ENCODE assay signal across 12 cellular contexts in the genomic region with DNA sequence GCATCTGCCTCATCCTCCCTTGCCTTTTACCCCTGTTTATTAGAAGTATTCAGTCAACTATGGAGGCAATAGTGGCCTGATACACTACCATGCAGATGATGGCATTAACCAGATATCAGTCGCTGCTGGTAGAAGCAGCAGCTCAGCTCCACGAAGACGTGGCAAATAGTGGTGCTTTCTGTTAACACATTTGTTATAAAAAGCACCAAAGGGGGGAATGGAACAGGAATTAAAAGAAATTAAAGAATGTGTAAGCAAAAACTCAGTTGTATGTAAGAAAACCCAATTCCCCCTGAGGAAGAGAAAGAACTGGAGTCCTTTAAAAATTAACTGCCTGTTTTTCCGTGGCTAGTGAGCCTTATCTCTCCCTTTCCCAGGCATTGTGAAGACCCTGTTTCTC. TPM values are rescaled to one million over a fixed set of nuclear protein-coding genes. Genes with fewer than 3 reads are reported as not detected.
A peak's percentile ranks its signal among the peaks of the same experiment; 100 is the strongest.
DNase-seq lines count a peak whose midpoint lies in the region; ATAC-seq and TF ChIP-seq lines count a peak whose summit lies in the region.
"Not testable (repeated sequence)": the region's sequence is repeated elsewhere in the genome, so short reads cannot be mapped to it uniquely, and the experiment has no call there.
"Had no signal": no experiment of that assay in that cellular context is flagged by ENCODE, and none has a peak within 500 bp of the region (broad histone marks: within the 10 kb centered on the region; RNA-seq: fewer than 3 reads in every experiment).

No MANE protein-coding gene starts in this region.

- in situ Hi-C loops in Panc1 (cut with HindIII; ENCODE audit: low pct_unique_long_range_greater_than_20kb, low sequenced_read_pairs) = not testable (repeated sequence)

- H3K4me3 ChIP-seq in CD8-positive, alpha-beta T cell (ENCODE audit: low read depth, low read length); Panc1 (ENCODE audit: low read depth in 2 of 2, low read length in 2 of 2); parathyroid adenoma (ENCODE audit: low read depth, low read length); subcutaneous abdominal adipose tissue (ENCODE audit: low read depth in 1 of 5, low read length in 5 of 5): not testable (repeated sequence)

- H3K9ac ChIP-seq in parathyroid adenoma; subcutaneous abdominal adipose tissue (ENCODE audit: low read length in 5 of 5): not testable (repeated sequence)

- TF ChIP-seq CTCF in CD8-positive, alpha-beta T cell (IDR thresholded peaks at IDR 0.05); Panc1 (IDR thresholded peaks at IDR 0.05); parathyroid adenoma (IDR thresholded peaks at IDR 0.05): not testable (repeated sequence)

- H2AFZ ChIP-seq in parathyroid adenoma = peak overlapping the region; percentile 66

- POLR2A ChIA-PET in CD8-positive, alpha-beta T cell (lab: Charles Lee) = interaction anchor here (0.8 to 5.5 kb wide), 10 partner anchors 15 to 195 kb away, joined by 3 to 43 read pairs (median 6); no protein-coding TSS in a partner anchor
- POLR2A ChIA-PET in Panc1 (lab: Charles Lee) = not testable (repeated sequence)

- H3K27ac ChIP-seq in CD8-positive, alpha-beta T cell (ENCODE audit: low read depth, low read length) = not testable (repeated sequence)
- peak overlapping the region; percentile 94; the same call in 1 of the 2 replicates for H3K27ac ChIP-seq in Panc1 (ENCODE audit: low read length)
- H3K27ac ChIP-seq in cingulate gyrus (ENCODE audit: low read depth, low read length) = peak overlapping the region; percentile 85
- peak overlapping the region; percentile 92 for H3K27ac ChIP-seq in parathyroid adenoma
- peak overlapping the region; percentile 76 for H3K27ac ChIP-seq in subcutaneous abdominal adipose tissue (ENCODE audit: low read depth, low read length)

- not testable (repeated sequence) for H3K27me3 Mint-ChIP-seq in CD8-positive, alpha-beta T cell (ENCODE audit: low read depth); activated T-cell treated with anti-CD3 and anti-CD28 coated beads, Interleukin-2, amount 50 U/mL, for 24 hours; memory B cell

- H3K27me3 ChIP-seq in CD8-positive, alpha-beta T cell (ENCODE audit: insufficient read depth, low read length); Panc1 (ENCODE audit: control insufficient read depth, insufficient read depth, low read length); parathyroid adenoma (ENCODE audit: control insufficient read depth, insufficient read depth, low read length); subcutaneous abdominal adipose tissue (ENCODE audit: control insufficient read depth in 5 of 5, insufficient read depth in 4 of 5, low read length in 5 of 5): not testable (repeated sequence)

- H3K36me3 Mint-ChIP-seq in CD8-positive, alpha-beta T cell = peaks cover 57% of the 10 kb centered on the region
- peaks cover 45% of the 10 kb centered on the region for H3K36me3 Mint-ChIP-seq in activated T-cell treated with anti-CD3 and anti-CD28 coated beads, Interleukin-2, amount 50 U/mL, for 24 hours (ENCODE audit: low read depth)
- H3K36me3 Mint-ChIP-seq in memory B cell = peaks cover 13% of the 10 kb centered on the region

- H3K4me3 Mint-ChIP-seq in CD8-positive, alpha-beta T cell = peak overlapping the region; percentile 56
- not testable (repeated sequence) for H3K4me3 Mint-ChIP-seq in activated T-cell treated with anti-CD3 and anti-CD28 coated beads, Interleukin-2, amount 50 U/mL, for 24 hours; memory B cell

- DNase-seq in CD8-positive, alpha-beta T cell; Panc1 (ENCODE audit: low read depth, low spot score); activated T-cell treated with anti-CD3 and anti-CD28 coated beads, Interleukin-2, amount 50 U/mL, for 24 hours; memory B cell (ENCODE audit: low spot score in 2 of 2): not testable (repeated sequence)

- H3K9me3 Mint-ChIP-seq in CD8-positive, alpha-beta T cell; activated T-cell treated with anti-CD3 and anti-CD28 coated beads, Interleukin-2, amount 50 U/mL, for 24 hours; memory B cell: not testable (repeated sequence)

- H3K4me1 ChIP-seq in CD8-positive, alpha-beta T cell (ENCODE audit: insufficient read depth, low read length) = peaks cover 87% of the 10 kb centered on the region
- H3K4me1 ChIP-seq in Panc1 (ENCODE audit: control insufficient read depth, insufficient read depth, low read length) (peaks cover 20% of the 10 kb centered on the region), parathyroid adenoma (peaks cover 22% of the 10 kb centered on the region), subcutaneous abdominal adipose tissue (ENCODE audit: control insufficient read depth in 5 of 5, insufficient read depth in 5 of 5, low read length in 5 of 5) (peaks cover 10 to 50% (median 34%) of the 10 kb centered on the region in 5 donors)

- H3K4me1 Mint-ChIP-seq in CD8-positive, alpha-beta T cell (ENCODE audit: low read depth) = peaks cover 45% of the 10 kb centered on the region
- H3K4me1 Mint-ChIP-seq in activated T-cell treated with anti-CD3 and anti-CD28 coated beads, Interleukin-2, amount 50 U/mL, for 24 hours (ENCODE audit: low read depth) = peaks cover 44% of the 10 kb centered on the region
- not testable (repeated sequence) for H3K4me1 Mint-ChIP-seq in memory B cell

- not testable (repeated sequence) for BruUV-seq in Panc1 (replicated peaks; lab: Mats Ljungman, UMichigan)

- CTCF ChIA-PET in CD8-positive, alpha-beta T cell (lab: Charles Lee) = interaction anchor here (0.6 to 3.6 kb wide), 12 partner anchors 13 to 247 kb away, joined by 3 to 33 read pairs (median 6); no protein-coding TSS in a partner anchor
- CTCF ChIA-PET in Panc1 (lab: Charles Lee) = not testable (repeated sequence)

- intact Hi-C loops in CD8-positive, alpha-beta T cell (cut with DNase I, micrococcal nuclease) = loop anchor here (1.0 to 10.0 kb wide), 9 partner anchors 35 to 613 kb away; partner anchors contain the start of gene YBX3 (in 2 of the 2)
- intact Hi-C loops in Panc1 (cut with micrococcal nuclease; ENCODE audit: unreplicated experiment) = not testable (repeated sequence)

- peaks cover 28% of the 10 kb centered on the region for H3K36me3 ChIP-seq in CD8-positive, alpha-beta T cell (ENCODE audit: insufficient read depth, low read length)
- H3K36me3 ChIP-seq in Panc1 (ENCODE audit: control insufficient read depth, insufficient read depth, low read length); parathyroid adenoma (ENCODE audit: control insufficient read depth, insufficient read depth, low read length); subcutaneous abdominal adipose tissue (ENCODE audit: control insufficient read depth in 5 of 5, insufficient read depth in 5 of 5, low read length in 5 of 5): not testable (repeated sequence)

- not testable (repeated sequence) for H3K9me3 ChIP-seq in CD8-positive, alpha-beta T cell (ENCODE audit: low read length); Panc1 (ENCODE audit: control insufficient read depth, insufficient read depth, low read depth, low read length); parathyroid adenoma (ENCODE audit: control insufficient read depth, low read length); subcutaneous abdominal adipose tissue (ENCODE audit: control insufficient read depth in 5 of 5, low read length in 5 of 5)

- H3K27ac Mint-ChIP-seq in CD8-positive, alpha-beta T cell = peak overlapping the region; percentile 90
- H3K27ac Mint-ChIP-seq in activated T-cell treated with anti-CD3 and anti-CD28 coated beads, Interleukin-2, amount 50 U/mL, for 24 hours = peak overlapping the region; percentile 32
- H3K27ac Mint-ChIP-seq in memory B cell = peak overlapping the region; percentile 33

- not testable (repeated sequence) for H3K79me2 ChIP-seq in parathyroid adenoma

- not testable (repeated sequence) for H3K4me2 ChIP-seq in parathyroid adenoma (ENCODE audit: low read length)

- ATAC-seq in CD8-positive, alpha-beta T cell; Panc1; memory B cell (ENCODE audit: low read depth): not testable (repeated sequence)

RNA-seq across cellular contexts. Expression of gene KLRK1, which starts 22.1 kb away (rescaled TPM):
- total RNA-seq in CD8-positive, alpha-beta T cell = 100 to 1,000 TPM; 238 to 242 TPM
- 0.95 TPM for total RNA-seq in Panc1 (2021; ENCODE audit: unreplicated experiment)
- 1.1 TPM for polyA plus RNA-seq in Panc1 (2012; ENCODE audit: insufficient read length)
- total RNA-seq: G401, H7, HFFc6 had no signal

RNA-seq across cellular contexts. Expression of gene KLRC4, which starts 41.8 kb away (rescaled TPM):
- 10 to 100 TPM; 14.3 to 16.0 TPM for total RNA-seq in CD8-positive, alpha-beta T cell
- total RNA-seq in Panc1 (2021; ENCODE audit: unreplicated experiment) = 1.4 TPM
- 0.65 TPM for polyA plus RNA-seq in Panc1 (2012; ENCODE audit: insufficient read length)
- total RNA-seq: CD4-positive, alpha-beta T cell; G401; H7; HFFc6 had no signal
- polyA plus RNA-seq: IgD-negative memory B cell had no signal

RNA-seq across cellular contexts. Expression of gene KLRC3, which starts 52.7 kb away (rescaled TPM):
- 1 to 10 TPM; 5.2 to 6.2 TPM for total RNA-seq in CD8-positive, alpha-beta T cell
- total RNA-seq in Panc1 (2021; ENCODE audit: unreplicated experiment) = 0.74 TPM
- polyA plus RNA-seq in Panc1 (2012; ENCODE audit: insufficient read length) = 0.73 TPM
- total RNA-seq: CD4-positive, alpha-beta T cell; G401; H7; HFFc6 had no signal
- polyA plus RNA-seq: IgD-negative memory B cell had no signal

Comparison
In these comparisons a context has a peak if more than half of its experiments do, and no peak if none do; other contexts are left out.
1. H3K27ac Mint-ChIP-seq: peak in every context shown above with its lines; median percentile 90 in CD8-positive, alpha-beta T cell; 33 in memory B cell; 32 in activated T-cell treated with anti-CD3 and anti-CD28 coated beads, Interleukin-2, amount 50 U/mL, for 24 hours.
2. RNA of gene KLRK1, which starts 22.1 kb away (total RNA-seq): 238 to 242 TPM in CD8-positive, alpha-beta T cell; 0.95 TPM in Panc1 (single experiment); every median in the first group is over 100 times any median in the second.